In genomic region chr15:70763120-70763949, GRCh38 we compare ENCODE assay signal across 8 cellular contexts. TPM values are rescaled to one million over a fixed set of nuclear protein-coding genes. Genes with fewer than 3 reads are reported as not detected.
A peak's percentile ranks its signal among the peaks of the same experiment; 100 is the strongest.
DNase-seq lines count a peak whose midpoint lies in the region; ATAC-seq and TF ChIP-seq lines count a peak whose summit lies in the region.

Gene UACA (minus strand): TSS chr15:70763558. CDS start chr15:70763407, 151 bp downstream.

- no peaks in the 10 kb centered on the region for H3K9me3 Mint-ChIP-seq in activated CD4-positive, alpha-beta memory T cell treated with anti-CD3 and anti-CD28 coated beads for 36 hours

- H3K27ac ChIP-seq in ACC112 (ENCODE audit: low read depth, low read length) = peak within 1 kb of the TSS; percentile 73
- H3K27ac ChIP-seq in dorsolateral prefrontal cortex = peak within 1 kb of the TSS in 53 of 59 donors; percentile 34 to 93 (median 77)

- ATAC-seq in GM19023 (IDR thresholded peaks at IDR 0.05; ENCODE audit: unreplicated experiment) (peak; percentile 89), HG03378 (IDR thresholded peaks at IDR 0.05; ENCODE audit: unreplicated experiment) (peak; percentile 83), left lobe of liver (peak; percentile 94)

- H3K79me2 ChIP-seq in ACC112 (ENCODE audit: control insufficient read depth, insufficient read depth, low read length, unreplicated experiment) = peaks cover 46% of the 10 kb centered on the region

- H3K36me3 Mint-ChIP-seq in activated CD4-positive, alpha-beta memory T cell treated with anti-CD3 and anti-CD28 coated beads for 36 hours = no peaks in the 10 kb centered on the region

- H3K4me3 ChIP-seq in ACC112 (ENCODE audit: low read depth, low read length) (peak within 1 kb of the TSS; percentile 96), dorsolateral prefrontal cortex (peak within 1 kb of the TSS; percentile 63 to 99 (median 83))

- no peaks in the 10 kb centered on the region for H3K36me3 ChIP-seq in ACC112 (ENCODE audit: insufficient read depth, low read length)

- H3K4me1 Mint-ChIP-seq in activated CD4-positive, alpha-beta memory T cell treated with anti-CD3 and anti-CD28 coated beads for 36 hours (ENCODE audit: low read depth) = peaks cover 12% of the 10 kb centered on the region

- no peaks in the 10 kb centered on the region for H3K27me3 ChIP-seq in ACC112 (ENCODE audit: insufficient read depth, low read length)
- peaks cover 0 to 34% (median 3%) of the 10 kb centered on the region in 45 donors for H3K27me3 ChIP-seq in dorsolateral prefrontal cortex

- intact Hi-C loops in activated CD4-positive, alpha-beta memory T cell treated with anti-CD3 and anti-CD28 coated beads for 36 hours (cut with micrococcal nuclease) = no loop called here
- intact Hi-C loops in dorsolateral prefrontal cortex (cut with DNase I) = loop anchor here in 1 of 2 donors (5.0 kb wide), 1 partner anchor 49 kb away; no protein-coding TSS in a partner anchor

- peaks cover 40% of the 10 kb centered on the region for H3K4me1 ChIP-seq in ACC112 (ENCODE audit: control insufficient read depth, insufficient read depth, low read length, unreplicated experiment)

- TF ChIP-seq CTCF in dorsolateral prefrontal cortex (IDR thresholded peaks at IDR 0.05 in 54 of 56, conservative IDR thresholded peaks at IDR 0.05 in 2 of 56; ENCODE audit: low read depth in 1 of 56, partially characterized antibody in 56 of 56) = peak in 29 of 56 donors; percentile 7 to 56 (median 27)

- DNase-seq in NCI-H510A treated with DMSO at 0.1 percent for 48 hours (lab: John Stamatoyannopoulos, UW) = peak; percentile 78
- peak; percentile 88 for DNase-seq in activated CD4-positive, alpha-beta memory T cell treated with anti-CD3 and anti-CD28 coated beads for 36 hours
- DNase-seq in dorsolateral prefrontal cortex = peak; percentile 69 to 96 (median 90)
- peak; percentile 99 for DNase-seq in left lobe of liver (ENCODE audit: low spot score)
- DNase-seq in stimulated activated CD4-positive, alpha-beta T cell treated with anti-CD3 and anti-CD28 coated beads, Interleukin-1b, Interleukin-23, amount 100 ng/mL, for 4 hours (ENCODE audit: low read depth in 2 of 2) = peak; percentile 41 to 75

- H3K27ac Mint-ChIP-seq in activated CD4-positive, alpha-beta memory T cell treated with anti-CD3 and anti-CD28 coated beads for 36 hours = no peak within 1 kb of the TSS

- H3K4me3 Mint-ChIP-seq in activated CD4-positive, alpha-beta memory T cell treated with anti-CD3 and anti-CD28 coated beads for 36 hours = peak within 1 kb of the TSS; percentile 76

- POLR2A ChIA-PET in activated CD4-positive, alpha-beta memory T cell treated with anti-CD3 and anti-CD28 coated beads for 36 hours (lab: Charles Lee) = no interaction called here

- H3K27me3 Mint-ChIP-seq in activated CD4-positive, alpha-beta memory T cell treated with anti-CD3 and anti-CD28 coated beads for 36 hours = peaks cover 36% of the 10 kb centered on the region

- CTCF ChIA-PET in activated CD4-positive, alpha-beta memory T cell treated with anti-CD3 and anti-CD28 coated beads for 36 hours (lab: Charles Lee) = interaction anchor here (0.6 kb wide), 1 partner anchor 1187 kb away, joined by 3 read pairs; no protein-coding TSS in a partner anchor

- H2AFZ ChIP-seq in ACC112 (ENCODE audit: low read length, unreplicated experiment) = peak within 1 kb of the TSS; percentile 95

RNA-seq across cellular contexts. Expression of gene UACA, which starts in this region (rescaled TPM):
- 1 to 10 TPM; 3.8 to 4.1 TPM for total RNA-seq in activated CD4-positive, alpha-beta memory T cell treated with anti-CD3 and anti-CD28 coated beads for 36 hours
- total RNA-seq in dorsolateral prefrontal cortex = 10 to 100 TPM in 115 of 120 experiments, 1 to 10 TPM in 5; 5.4 to 65.1 (median 20.5) TPM
- total RNA-seq in left lobe of liver = 13.7 TPM

Comparison
In these comparisons a context has a peak if more than half of its experiments do, and no peak if none do; other contexts are left out.
1. Peak in every context shown above with its lines: DNase-seq, ATAC-seq, H3K4me3 ChIP-seq and H3K27ac ChIP-seq.